ENCODE assay signal across 8 cellular contexts in genomic region chr22:25490869-25491268, GRCh38.
"Had no signal": no experiment of that assay in that cellular context is flagged by ENCODE, and none has a peak within 500 bp of the region (broad histone marks: within the 10 kb centered on the region; RNA-seq: fewer than 3 reads in every experiment).

No MANE protein-coding gene starts in this region.

- H3K9me3 Mint-ChIP-seq: GM23338, H9 had no signal

- DNase-seq: H9, HCEC 1CT, IMR-90 had no signal

- FAIRE-seq: H1, H54, HTR-8/SVneo, K562 had no signal

- H3K27ac Mint-ChIP-seq: GM23338, H9 had no signal

- H3K4me3 ChIP-seq: GM23338, K562 had no signal

- H3K4me3 Mint-ChIP-seq: GM23338, H9 had no signal
